Comparison of ENCODE assay signal across 10 cellular contexts in the genomic region with DNA sequence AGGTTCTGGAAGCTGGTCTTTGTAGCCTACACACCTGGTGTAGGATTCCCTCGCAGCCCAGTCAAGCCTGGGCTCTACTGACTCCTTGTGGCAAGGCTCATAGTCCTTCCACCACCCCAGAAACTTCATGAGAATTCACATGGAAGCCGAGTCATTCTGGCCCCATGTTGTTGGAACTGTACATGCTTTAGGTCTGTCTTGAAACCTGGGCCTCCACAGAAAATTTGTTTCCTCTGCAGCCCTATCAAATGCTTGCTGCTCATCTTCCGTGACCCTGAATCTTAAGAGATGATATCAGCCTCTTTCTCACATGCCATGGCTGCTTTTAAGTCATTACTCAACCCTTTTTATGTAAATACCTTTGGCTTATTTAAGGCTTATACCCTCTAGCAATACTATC.
DNase-seq lines count a peak whose midpoint lies in the region; ATAC-seq and TF ChIP-seq lines count a peak whose summit lies in the region.
"Had no signal": no experiment of that assay in that cellular context is flagged by ENCODE, and none has a peak within 500 bp of the region (broad histone marks: within the 10 kb centered on the region; RNA-seq: fewer than 3 reads in every experiment).

No MANE protein-coding gene starts in this region.

- TF ChIP-seq CTCF in NB4 (IDR thresholded peaks at IDR 0.05; ENCODE audit: low read depth, low read length) (peak; percentile 11), epithelial cell of esophagus (IDR thresholded peaks at IDR 0.05; ENCODE audit: insufficient read depth, low read depth, low read length, missing control alignments) (peak; percentile 31)

- no peak for TF ChIP-seq POLR2A in NB4 (IDR thresholded peaks at IDR 0.05; ENCODE audit: extremely low read depth, insufficient read length)

- DNase-seq in activated T-cell treated with anti-CD3 and anti-CD28 coated beads, Interleukin-2, amount 50 U/mL, for 4 hours, result no peak
- no peak for DNase-seq in activated T-cell treated with anti-CD3 and anti-CD28 coated beads for 4 hours
- DNase-seq in NB4 (ENCODE audit: low read depth), result peak; percentile 32
- peak; percentile 41 for DNase-seq in epithelial cell of esophagus (ENCODE audit: low read depth)
- no peak for DNase-seq in stimulated activated naive B cell treated with anti-CD40 and anti-IgM and Interleukin-4, amounts not matched to agents 10 μg/mL and 1 μg/mL and 100 μg/mL, for 72 hours
- DNase-seq in effector CD8-positive, alpha-beta T cell (lab: John Stamatoyannopoulos, UW), result no peak
- no peak for DNase-seq in stimulated activated naive CD4-positive, alpha-beta T cell treated with Interleukin-2 at 50 U/mL for 16 hours (lab: John Stamatoyannopoulos, UW)
- DNase-seq: activated effector memory CD4-positive, alpha-beta T cell treated with anti-CD3 and anti-CD28 coated beads, Interleukin-2, amount 50 U/mL, for 16 hours; NCI-H1048 had no signal

- H3K4me3 Mint-ChIP-seq in activated T-cell treated with anti-CD3 and anti-CD28 coated beads, Interleukin-2, amount 50 U/mL, for 4 hours, result no peak overlapping the region
- no peak overlapping the region for H3K4me3 Mint-ChIP-seq in stimulated activated naive B cell treated with anti-CD40 and anti-IgM and Interleukin-4, amounts not matched to agents 10 μg/mL and 1 μg/mL and 100 μg/mL, for 72 hours

- ATAC-seq in activated T-cell treated with anti-CD3 and anti-CD28 coated beads, Interleukin-2, amount 50 U/mL, for 4 hours, result peak; percentile 62 to 65
- peak; percentile 78 to 83 for ATAC-seq in stimulated activated naive B cell treated with anti-CD40 and anti-IgM and Interleukin-4, amounts not matched to agents 10 μg/mL and 1 μg/mL and 100 μg/mL, for 72 hours (replicated peaks)
- ATAC-seq in esophagus mucosa, result no peak

- H3K27ac Mint-ChIP-seq in stimulated activated naive B cell treated with anti-CD40 and anti-IgM and Interleukin-4, amounts not matched to agents 10 μg/mL and 1 μg/mL and 100 μg/mL, for 72 hours, result peak overlapping the region; percentile 96

- H3K27me3 Mint-ChIP-seq in activated T-cell treated with anti-CD3 and anti-CD28 coated beads, Interleukin-2, amount 50 U/mL, for 4 hours (ENCODE audit: low read depth), result no peaks in the 10 kb centered on the region
- no peaks in the 10 kb centered on the region for H3K27me3 Mint-ChIP-seq in stimulated activated naive B cell treated with anti-CD40 and anti-IgM and Interleukin-4, amounts not matched to agents 10 μg/mL and 1 μg/mL and 100 μg/mL, for 72 hours

- peaks cover 10% of the 10 kb centered on the region for H3K4me1 Mint-ChIP-seq in activated T-cell treated with anti-CD3 and anti-CD28 coated beads, Interleukin-2, amount 50 U/mL, for 4 hours (ENCODE audit: low read depth)
- H3K4me1 Mint-ChIP-seq in stimulated activated naive B cell treated with anti-CD40 and anti-IgM and Interleukin-4, amounts not matched to agents 10 μg/mL and 1 μg/mL and 100 μg/mL, for 72 hours, result peaks cover 19 to 35% of the 10 kb centered on the region in 2 donors

- no peak overlapping the region for H3K4me3 ChIP-seq in NB4 (ENCODE audit: low read depth, low read length)
- H3K4me3 ChIP-seq in epithelial cell of esophagus (ENCODE audit: low read length), result no peak overlapping the region

- peaks cover 29% of the 10 kb centered on the region for H3K36me3 Mint-ChIP-seq in activated T-cell treated with anti-CD3 and anti-CD28 coated beads, Interleukin-2, amount 50 U/mL, for 4 hours (ENCODE audit: insufficient read depth)
- H3K36me3 Mint-ChIP-seq in stimulated activated naive B cell treated with anti-CD40 and anti-IgM and Interleukin-4, amounts not matched to agents 10 μg/mL and 1 μg/mL and 100 μg/mL, for 72 hours, result peaks cover 33 to 38% of the 10 kb centered on the region in 2 donors

- no peaks in the 10 kb centered on the region for H3K9me3 Mint-ChIP-seq in activated T-cell treated with anti-CD3 and anti-CD28 coated beads, Interleukin-2, amount 50 U/mL, for 4 hours
- H3K9me3 Mint-ChIP-seq in stimulated activated naive B cell treated with anti-CD40 and anti-IgM and Interleukin-4, amounts not matched to agents 10 μg/mL and 1 μg/mL and 100 μg/mL, for 72 hours, result no peaks in the 10 kb centered on the region

Comparison
In these comparisons a context has a peak if more than half of its experiments do, and no peak if none do; other contexts are left out.
1. DNase-seq: peak in NB4 (single experiment) and epithelial cell of esophagus (single experiment); none in activated T-cell treated with anti-CD3 and anti-CD28 coated beads, Interleukin-2, amount 50 U/mL, for 4 hours (single experiment), activated T-cell treated with anti-CD3 and anti-CD28 coated beads for 4 hours (single experiment), stimulated activated naive B cell treated with anti-CD40 and anti-IgM and Interleukin-4, amounts not matched to agents 10 μg/mL and 1 μg/mL and 100 μg/mL, for 72 hours (single experiment), effector CD8-positive, alpha-beta T cell (single experiment) and stimulated activated naive CD4-positive, alpha-beta T cell treated with Interleukin-2 at 50 U/mL for 16 hours (single experiment).